In genomic region chr21:25115021-25115420, GRCh38 we compare ENCODE assay signal across 15 cellular contexts.
DNase-seq lines count a peak whose midpoint lies in the region; ATAC-seq and TF ChIP-seq lines count a peak whose summit lies in the region.
"Had no signal": no experiment of that assay in that cellular context is flagged by ENCODE, and none has a peak within 500 bp of the region (broad histone marks: within the 10 kb centered on the region; RNA-seq: fewer than 3 reads in every experiment).

No MANE protein-coding gene starts in this region.

- no peak for TF ChIP-seq CTCF in SK-N-SH (IDR thresholded peaks at IDR 0.05)

- peaks cover 0 to 12% of the 10 kb centered on the region in 2 experiments; a peak in 3 of 4 replicates for H3K4me1 ChIP-seq in SK-N-SH (ENCODE audit: control insufficient read depth in 1 of 2, insufficient read depth in 2 of 2, low read depth in 1 of 2, low read length in 1 of 2)
- H3K4me1 ChIP-seq: BE2C, lower lobe of right lung, stomach had no signal

- H3K4me2 ChIP-seq in SK-N-SH: no peak overlapping the region

- no peak overlapping the region for H3K4me3 ChIP-seq in SK-N-SH (ENCODE audit: low read depth in 2 of 2, low read length in 1 of 2)
- H3K4me3 ChIP-seq: lower lobe of right lung, stomach had no signal

- H3K79me2 ChIP-seq in SK-N-SH (ENCODE audit: insufficient read depth): no peaks in the 10 kb centered on the region

- DNase-seq in SK-N-SH (no peak), left ventricle myocardium superior (no peak), ecto neural progenitor cell (ENCODE audit: low spot score) (no peak)
- DNase-seq in stimulated activated CD4-positive, alpha-beta T cell treated with anti-CD3 and anti-CD28 coated beads, Interleukin-15, amount 100 ng/mL, for 24 hours: no peak
- DNase-seq: BE2C; lower lobe of right lung; NCI-H2107; NK-92 treated with Interleukin-12 subunit alpha and Interleukin-12 subunit beta, amount 100 ng/mL, for 24 hours; right cardiac atrium; stomach had no signal

- POLR2A ChIA-PET in SK-N-SH (lab: Yijun Ruan, JAX): no interaction called here

- H4K20me1 ChIP-seq in SK-N-SH (ENCODE audit: insufficient read depth): no peaks in the 10 kb centered on the region

- no peak overlapping the region for H3K9ac ChIP-seq in SK-N-SH

- TF ChIP-seq RAD21 in SK-N-SH (IDR thresholded peaks at IDR 0.05; ENCODE audit: low read length): no peak

- 64% methylated on average over 1 of the region's 1 CpG for WGBS in SK-N-SH (ENCODE audit: low lambda C conversion rate)

- H3K36me3 ChIP-seq in SK-N-SH (replicated peaks in 1 of 2; ENCODE audit: control insufficient read depth in 1 of 2, insufficient read depth in 2 of 2, low read length in 1 of 2): no peaks in the 10 kb centered on the region
- H3K36me3 ChIP-seq: BE2C, lower lobe of right lung, stomach had no signal

- H3K9me3 ChIP-seq in SK-N-SH: no peaks in the 10 kb centered on the region
- H3K9me3 ChIP-seq: BE2C, lower lobe of right lung, stomach had no signal

- H3F3A ChIP-seq in SK-N-SH (replicated peaks; ENCODE audit: insufficient read depth): peaks cover 22% of the 10 kb centered on the region

- peak overlapping the region in 1 of 2 experiments; percentile 64; a peak in 2 of 4 replicates for H3K27ac ChIP-seq in SK-N-SH (ENCODE audit: low read depth in 2 of 2, low read length in 1 of 2)
- H3K27ac ChIP-seq: lower lobe of right lung, stomach had no signal

- H3K9me2 ChIP-seq in SK-N-SH: no peaks in the 10 kb centered on the region

- CTCF ChIA-PET in SK-N-SH (lab: Yijun Ruan, JAX): no interaction called here

- intact Hi-C loops in left ventricle myocardium superior (cut with micrococcal nuclease): no loop called here

- ATAC-seq in GM18868 (IDR thresholded peaks at IDR 0.05; ENCODE audit: unreplicated experiment): peak; percentile 92
- ATAC-seq in GM21723 (IDR thresholded peaks at IDR 0.05; ENCODE audit: unreplicated experiment): peak; percentile 92
- ATAC-seq in HG03103 (IDR thresholded peaks at IDR 0.05; ENCODE audit: low read depth, unreplicated experiment): peak; percentile 72
- no peak for ATAC-seq in left ventricle myocardium superior
- no peak for ATAC-seq in activated CD4-positive, CD25-positive, alpha-beta regulatory T cell treated with anti-CD3 and anti-CD28 coated beads, Interleukin-2, amount 50 U/mL, for 24 hours
- ATAC-seq: esophagus mucosa, lower lobe of right lung, right cardiac atrium had no signal

- no peak overlapping the region for H2AFZ ChIP-seq in SK-N-SH (ENCODE audit: low read depth)

- no peak for TF ChIP-seq EP300 in SK-N-SH (IDR thresholded peaks at IDR 0.05; ENCODE audit: borderline replicate concordance in 1 of 2, low read depth in 1 of 2, low read length in 1 of 2)

- no peaks in the 10 kb centered on the region for H3K27me3 ChIP-seq in SK-N-SH (ENCODE audit: insufficient read depth)
- H3K27me3 ChIP-seq: BE2C, stomach had no signal

TF ChIP-seq in SK-N-SH, 30 proteins besides CTCF, POLR2A, EP300 and RAD21 (continues in another document):
- TF ChIP-seq FOSL2 (IDR thresholded peaks at IDR 0.05; ENCODE audit: borderline replicate concordance, low read depth) (peak; percentile 47; the same call in 1 of the 2 replicates), REST (IDR thresholded peaks at IDR 0.05; ENCODE audit: low read depth, low read length) (no peak), JUND (IDR thresholded peaks at IDR 0.05) (peak; percentile 31; the same call in 1 of the 2 replicates), ZBTB33 (IDR thresholded peaks at IDR 0.05; ENCODE audit: borderline replicate concordance, low read depth) (no peak), NFIC (IDR thresholded peaks at IDR 0.05; ENCODE audit: borderline replicate concordance) (no peak), EZH2phosphoT487 (IDR thresholded peaks at IDR 0.05; ENCODE audit: borderline replicate concordance, low read depth) (no peak), FOXJ3 (CRISPR knock-in tag; IDR thresholded peaks at IDR 0.05) (no peak), RXRA (IDR thresholded peaks at IDR 0.05; ENCODE audit: borderline replicate concordance, low read depth) (peak; percentile 79), GABPA (IDR thresholded peaks at IDR 0.05; ENCODE audit: low read depth) (no peak), MEF2A (IDR thresholded peaks at IDR 0.05; ENCODE audit: borderline replicate concordance, low read depth) (peak; percentile 87; the same call in 1 of the 2 replicates), MXI1 (IDR thresholded peaks at IDR 0.05; ENCODE audit: low read depth, low read length) (no peak), TAF1 (IDR thresholded peaks at IDR 0.05; ENCODE audit: borderline replicate concordance, low read depth, low read length) (no peak), RFX5 (IDR thresholded peaks at IDR 0.05; ENCODE audit: low read length) (no peak), SIN3A (IDR thresholded peaks at IDR 0.05; ENCODE audit: borderline replicate concordance, low read depth, low read length) (no peak)
- TF ChIP-seq, protein P1, sequence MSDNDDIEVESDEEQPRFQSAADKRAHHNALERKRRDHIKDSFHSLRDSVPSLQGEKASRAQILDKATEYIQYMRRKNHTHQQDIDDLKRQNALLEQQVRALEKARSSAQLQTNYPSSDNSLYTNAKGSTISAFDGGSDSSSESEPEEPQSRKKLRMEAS (IDR thresholded peaks at IDR 0.05; ENCODE audit: low read depth): no peak
- TF ChIP-seq, protein P2, sequence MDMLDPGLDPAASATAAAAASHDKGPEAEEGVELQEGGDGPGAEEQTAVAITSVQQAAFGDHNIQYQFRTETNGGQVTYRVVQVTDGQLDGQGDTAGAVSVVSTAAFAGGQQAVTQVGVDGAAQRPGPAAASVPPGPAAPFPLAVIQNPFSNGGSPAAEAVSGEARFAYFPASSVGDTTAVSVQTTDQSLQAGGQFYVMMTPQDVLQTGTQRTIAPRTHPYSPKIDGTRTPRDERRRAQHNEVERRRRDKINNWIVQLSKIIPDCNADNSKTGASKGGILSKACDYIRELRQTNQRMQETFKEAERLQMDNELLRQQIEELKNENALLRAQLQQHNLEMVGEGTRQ (IDR thresholded peaks at IDR 0.05; ENCODE audit: borderline replicate concordance, low read depth, low read length): no peak
- TF ChIP-seq, protein P3, sequence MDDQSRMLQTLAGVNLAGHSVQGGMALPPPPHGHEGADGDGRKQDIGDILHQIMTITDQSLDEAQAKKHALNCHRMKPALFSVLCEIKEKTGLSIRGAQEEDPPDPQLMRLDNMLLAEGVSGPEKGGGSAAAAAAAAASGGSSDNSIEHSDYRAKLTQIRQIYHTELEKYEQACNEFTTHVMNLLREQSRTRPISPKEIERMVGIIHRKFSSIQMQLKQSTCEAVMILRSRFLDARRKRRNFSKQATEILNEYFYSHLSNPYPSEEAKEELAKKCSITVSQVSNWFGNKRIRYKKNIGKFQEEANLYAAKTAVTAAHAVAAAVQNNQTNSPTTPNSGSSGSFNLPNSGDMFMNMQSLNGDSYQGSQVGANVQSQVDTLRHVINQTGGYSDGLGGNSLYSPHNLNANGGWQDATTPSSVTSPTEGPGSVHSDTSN (IDR thresholded peaks at IDR 0.05): 0 out of 2 replicates have a peak, but pooled peaks have one; percentile 48
- TF ChIP-seq, protein P4, sequence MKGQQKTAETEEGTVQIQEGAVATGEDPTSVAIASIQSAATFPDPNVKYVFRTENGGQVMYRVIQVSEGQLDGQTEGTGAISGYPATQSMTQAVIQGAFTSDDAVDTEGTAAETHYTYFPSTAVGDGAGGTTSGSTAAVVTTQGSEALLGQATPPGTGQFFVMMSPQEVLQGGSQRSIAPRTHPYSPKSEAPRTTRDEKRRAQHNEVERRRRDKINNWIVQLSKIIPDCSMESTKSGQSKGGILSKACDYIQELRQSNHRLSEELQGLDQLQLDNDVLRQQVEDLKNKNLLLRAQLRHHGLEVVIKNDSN (IDR thresholded peaks at IDR 0.05; ENCODE audit: borderline replicate concordance, low read depth): no peak

Comparison
In these comparisons a context has a peak if more than half of its experiments do, and no peak if none do; other contexts are left out.
1. ATAC-seq: peak in GM18868 (single experiment), GM21723 (single experiment) and HG03103 (single experiment); none in left ventricle myocardium superior (single experiment) and activated CD4-positive, CD25-positive, alpha-beta regulatory T cell treated with anti-CD3 and anti-CD28 coated beads, Interleukin-2, amount 50 U/mL, for 24 hours (0 of 2).